ENCODE assay signal across 14 cellular contexts in genomic region chr3:32452009-32452408, GRCh38.
"Had no signal": no experiment of that assay in that cellular context is flagged by ENCODE, and none has a peak within 500 bp of the region (broad histone marks: within the 10 kb centered on the region; RNA-seq: fewer than 3 reads in every experiment).

No MANE protein-coding gene starts in this region.

- H3K4me3 ChIP-seq: dorsolateral prefrontal cortex, SK-N-MC, thyroid gland had no signal

- ATAC-seq: activated naive CD4-positive, alpha-beta T cell treated with anti-CD3 and anti-CD28 coated beads, Interleukin-2, amount 50 U/mL, for 72 hours; left colon had no signal

- H3K4me1 ChIP-seq: parathyroid adenoma had no signal

- H3K27me3 ChIP-seq: thyroid gland had no signal

- H3K27ac ChIP-seq: dorsolateral prefrontal cortex, parathyroid adenoma, SK-N-MC, thyroid gland had no signal

- H3K27ac Mint-ChIP-seq: activated B cell treated with CpG ODN at 0.5 μM for 24 hours; activated naive CD4-positive, alpha-beta T cell treated with anti-CD3 and anti-CD28 coated beads, Interleukin-2, amount 50 U/mL, for 72 hours; activated T-helper 1 cell treated with anti-CD3 and anti-CD28 coated beads, Interleukin-12 subunit alpha, Interleukin-12 subunit beta, Interleukin-2, Interleukin-4 antibody, amounts not matched to agents 30 ng/mL and 10 ng/mL and 1 ng/mL, durations not matched to agents 14 hours and 24 hours and 36 hours had no signal

- H3K4me3 Mint-ChIP-seq: activated B cell treated with CpG ODN at 0.5 μM for 24 hours; activated T-helper 1 cell treated with anti-CD3 and anti-CD28 coated beads, Interleukin-12 subunit alpha, Interleukin-12 subunit beta, Interleukin-2, Interleukin-4 antibody, amounts not matched to agents 30 ng/mL and 10 ng/mL and 1 ng/mL, durations not matched to agents 14 hours and 24 hours and 36 hours; neural crest cell had no signal

- H3K27me3 Mint-ChIP-seq: activated B cell treated with CpG ODN at 0.5 μM for 24 hours had no signal

- H2AFZ ChIP-seq: parathyroid adenoma had no signal

- H3K9me3 ChIP-seq: thyroid gland had no signal

- H3K9ac ChIP-seq: parathyroid adenoma had no signal

- DNase-seq: activated B cell treated with CpG ODN at 0.5 μM for 24 hours; activated CD4-positive, alpha-beta T cell treated with anti-CD3 and anti-CD28 coated beads, Interleukin-2, amount 50 U/mL, for 1 hour; anterior cingulate cortex; cerebellar nuclear complex; dorsolateral prefrontal cortex; left colon; mesenchymal stem cell; stimulated activated CD4-positive, alpha-beta T cell treated with anti-CD3 and anti-CD28 coated beads, Interleukin-4, amount 100 ng/mL, for 4 hours; thyroid gland had no signal

- H3K9me3 Mint-ChIP-seq: activated B cell treated with CpG ODN at 0.5 μM for 24 hours; activated naive CD4-positive, alpha-beta T cell treated with anti-CD3 and anti-CD28 coated beads, Interleukin-2, amount 50 U/mL, for 72 hours had no signal
